Comparison of ENCODE assay signal across 8 cellular contexts in genomic region chr10:27099448-27099847, GRCh38. TPM values are rescaled to one million over a fixed set of nuclear protein-coding genes. Genes with fewer than 3 reads are reported as not detected.
DNase-seq lines count a peak whose midpoint lies in the region; ATAC-seq and TF ChIP-seq lines count a peak whose summit lies in the region.

No MANE protein-coding gene starts in this region.

- DNase-seq in right atrium auricular region (ENCODE audit: low spot score) = no peak
- DNase-seq in Right ventricle myocardium superior = no peak
- DNase-seq in breast epithelium (ENCODE audit: low spot score in 2 of 2) = no peak
- DNase-seq in mucosa of descending colon = no peak
- DNase-seq in ACHN = no peak
- no peak for DNase-seq in HEK293T (ENCODE audit: extremely low spot score)
- DNase-seq in NCI-H1092 treated with DMSO at 0.1 percent for 48 hours (lab: John Stamatoyannopoulos, UW) = no peak

- ATAC-seq in Right ventricle myocardium superior (ENCODE audit: poor library complexity) (no peak), mucosa of descending colon (no peak), GM21737 (IDR thresholded peaks at IDR 0.05; ENCODE audit: unreplicated experiment) (no peak)

- no peaks in the 10 kb centered on the region for H3K36me3 ChIP-seq in right atrium auricular region
- H3K36me3 ChIP-seq in breast epithelium = no peaks in the 10 kb centered on the region
- no peaks in the 10 kb centered on the region for H3K36me3 ChIP-seq in mucosa of descending colon (ENCODE audit: low read depth)

- CTCF ChIA-PET in HEK293T (lab: Yijun Ruan, JAX) = no interaction called here

- H3K9me3 ChIP-seq in right atrium auricular region = no peaks in the 10 kb centered on the region
- no peaks in the 10 kb centered on the region for H3K9me3 ChIP-seq in breast epithelium
- H3K9me3 ChIP-seq in mucosa of descending colon = no peaks in the 10 kb centered on the region

- H3K4me3 ChIP-seq in right atrium auricular region = peak overlapping the region; percentile 61 to 81
- peak overlapping the region; percentile 68 to 92 (median 69) for H3K4me3 ChIP-seq in breast epithelium
- H3K4me3 ChIP-seq in mucosa of descending colon = peak overlapping the region; percentile 33

- TF ChIP-seq CTCF in right atrium auricular region (IDR thresholded peaks at IDR 0.05) = no peak
- TF ChIP-seq CTCF in breast epithelium (IDR thresholded peaks at IDR 0.05) = no peak
- TF ChIP-seq CTCF in mucosa of descending colon (IDR thresholded peaks at IDR 0.05) = no peak

- H3K4me1 ChIP-seq in right atrium auricular region = peaks cover 0 to 18% of the 10 kb centered on the region in 2 donors
- no peaks in the 10 kb centered on the region for H3K4me1 ChIP-seq in breast epithelium
- H3K4me1 ChIP-seq in mucosa of descending colon (ENCODE audit: low read depth) = peaks cover 3% of the 10 kb centered on the region

- intact Hi-C loops in Right ventricle myocardium superior (cut with DNase I) = no loop called here
- intact Hi-C loops in breast epithelium (cut with DNase I; ENCODE audit: low total_unique reads) = no loop called here
- intact Hi-C loops in mucosa of descending colon (cut with DNase I, micrococcal nuclease) = no loop called here

- no peak for TF ChIP-seq POLR2A in breast epithelium (IDR thresholded peaks at IDR 0.05)

- in situ Hi-C loops in ACHN (cut with HindIII; ENCODE audit: low pct_ligation_motif_present, low pct_unique_long_range_greater_than_20kb, low sequenced_read_pairs) = no loop called here

- H3K27ac ChIP-seq in right atrium auricular region = peak overlapping the region; percentile 74 to 95
- H3K27ac ChIP-seq in breast epithelium = peak overlapping the region; percentile 90 to 94

- H3K27me3 ChIP-seq in right atrium auricular region (no peaks in the 10 kb centered on the region), breast epithelium (no peaks in the 10 kb centered on the region)

- POLR2A ChIA-PET in HEK293T (lab: Yijun Ruan, JAX) = interaction anchor here (1.4 to 1.6 kb wide), 2 partner anchors 15 to 54 kb away, joined by 7 to 15 read pairs; partner anchors contain the start of gene YME1L1

TF ChIP-seq in HEK293T, 16 proteins besides CTCF, POLR2A, EP300 and RAD21:
- no peak for TF ChIP-seq NFRKB (IDR thresholded peaks at IDR 0.05)
- TF ChIP-seq ARNT (IDR thresholded peaks at IDR 0.05) = no peak
- TF ChIP-seq FOXK2 (IDR thresholded peaks at IDR 0.05) = no peak
- TF ChIP-seq SUZ12 (IDR thresholded peaks at IDR 0.05) = no peak
- TF ChIP-seq ZNF384 (IDR thresholded peaks at IDR 0.05) = no peak
- no peak for TF ChIP-seq ELF4 (IDR thresholded peaks at IDR 0.05)
- TF ChIP-seq TARDBP (IDR thresholded peaks at IDR 0.05) = no peak
- TF ChIP-seq FOXM1 (IDR thresholded peaks at IDR 0.05; ENCODE audit: borderline replicate concordance) = no peak
- TF ChIP-seq CTBP1 (IDR thresholded peaks at IDR 0.05; ENCODE audit: borderline replicate concordance) = no peak
- TF ChIP-seq LEF1 (IDR thresholded peaks at IDR 0.05; ENCODE audit: borderline replicate concordance) = no peak
- TF ChIP-seq L3MBTL2 (conservative IDR thresholded peaks at IDR 0.05) = no peak
- no peak for TF ChIP-seq FOXA1 (IDR thresholded peaks at IDR 0.05)
- TF ChIP-seq BHLHE40 (IDR thresholded peaks at IDR 0.05; ENCODE audit: borderline replicate concordance) = no peak
- no peak for TF ChIP-seq PKNOX1 (IDR thresholded peaks at IDR 0.05)
- TF ChIP-seq SP1 (IDR thresholded peaks at IDR 0.05) = no peak
- TF ChIP-seq HDGF (IDR thresholded peaks at IDR 0.05; ENCODE audit: borderline replicate concordance) = no peak

RNA-seq across cellular contexts. Expression of gene ANKRD26, which starts 0.8 kb away (rescaled TPM):
- total RNA-seq in right atrium auricular region (10 to 100 TPM in 1 of 2 donors, 1 to 10 TPM in 1; 3.9 to 11.0 TPM), Right ventricle myocardium superior (10.5 TPM), breast epithelium (10 to 100 TPM in 2 of 3 donors, 1 to 10 TPM in 1; 8.3 to 14.6 (median 13.4) TPM), mucosa of descending colon (10 to 100 TPM in 2 of 3 donors, 1 to 10 TPM in 1; 7.0 to 11.8 (median 10.8) TPM)

RNA-seq across cellular contexts. Expression of gene YME1L1, which starts 54.7 kb away (rescaled TPM):
- total RNA-seq in right atrium auricular region (10 to 100 TPM; 53.7 to 64.3 TPM), Right ventricle myocardium superior (89.5 TPM), breast epithelium (10 to 100 TPM; 62.3 to 75.5 (median 66.2) TPM), mucosa of descending colon (100 to 1,000 TPM in 1 of 3 donors, 10 to 100 TPM in 2; 83.4 to 100 (median 88.0) TPM)

RNA-seq across cellular contexts. Expression of gene MASTL, which starts 55.7 kb away (rescaled TPM):
- total RNA-seq in right atrium auricular region = 1 to 10 TPM; 2.0 to 3.1 TPM
- total RNA-seq in Right ventricle myocardium superior = 1.6 TPM
- 10 to 100 TPM in 1 of 3 donors, 1 to 10 TPM in 2; 7.5 to 12.0 (median 9.3) TPM for total RNA-seq in breast epithelium
- total RNA-seq in mucosa of descending colon = 10 to 100 TPM in 1 of 3 donors, 1 to 10 TPM in 2; 5.9 to 10.3 (median 5.9) TPM
